ENCODE assay signal across 8 cellular contexts in genomic region chr7:5450549-5451327, GRCh38. TPM values are rescaled to one million over a fixed set of nuclear protein-coding genes. Genes with fewer than 3 reads are reported as not detected.
DNase-seq lines count a peak whose midpoint lies in the region; ATAC-seq, FAIRE-seq and TF ChIP-seq lines count a peak whose summit lies in the region.

No MANE protein-coding gene starts in this region.

- H4K20me1 ChIP-seq in SK-N-SH (ENCODE audit: insufficient read depth) (no peaks in the 10 kb centered on the region), K562 (replicated peaks; ENCODE audit: control insufficient read depth, insufficient read depth, low read length) (no peaks in the 10 kb centered on the region)

- no peak for TF ChIP-seq POLR2A in K562 (conservative IDR thresholded peaks at IDR 0.05)

- peak; percentile 84 for ATAC-seq in K562
- ATAC-seq in HG03045 (IDR thresholded peaks at IDR 0.05; ENCODE audit: unreplicated experiment), result no peak

- BruUV-seq in K562 (replicated peaks; lab: Mats Ljungman, UMichigan), result no TSS peak

- H3K9me2 ChIP-seq in SK-N-SH, result no peaks in the 10 kb centered on the region

- H2AFZ ChIP-seq in SK-N-SH (ENCODE audit: low read depth) (no peak overlapping the region), K562 (ENCODE audit: low read depth, low read length) (no peak overlapping the region)

- WGBS in SK-N-SH (ENCODE audit: low lambda C conversion rate), result 55% methylated on average over 14 of the region's 19 CpGs
- WGBS in K562 (ENCODE audit: insufficient coverage, low coverage, missing lambda C conversion rate), result 52% methylated on average over 13 of the region's 19 CpGs

- no peak for FAIRE-seq in K562 (lab: Jason Lieb, UNC)

- peaks cover 16% of the 10 kb centered on the region for H3F3A ChIP-seq in SK-N-SH (replicated peaks; ENCODE audit: insufficient read depth)

- no peak overlapping the region for H3K4me2 ChIP-seq in SK-N-SH
- no peak overlapping the region for H3K4me2 ChIP-seq in K562 (ENCODE audit: insufficient read depth, low read length)

- H3K27me3 ChIP-seq in SK-N-SH (ENCODE audit: insufficient read depth), result no peaks in the 10 kb centered on the region
- H3K27me3 ChIP-seq in K562 (ENCODE audit: control insufficient read depth in 2 of 2, insufficient read depth in 2 of 2, low read length in 2 of 2), result no peaks in the 10 kb centered on the region

- TF ChIP-seq EP300 in SK-N-SH (IDR thresholded peaks at IDR 0.05; ENCODE audit: borderline replicate concordance in 1 of 2, low read depth in 1 of 2, low read length in 1 of 2) (no peak), K562 (IDR thresholded peaks at IDR 0.05; ENCODE audit: low read length) (no peak)

- TF ChIP-seq RAD21 in SK-N-SH (IDR thresholded peaks at IDR 0.05; ENCODE audit: low read length) (peak; percentile 85), K562 (CRISPR knock-in tag; conservative IDR thresholded peaks at IDR 0.05 in 1 of 2, IDR thresholded peaks at IDR 0.05 in 1 of 2) (peak; percentile 67 to 85)

- H3K4me1 ChIP-seq in SK-N-SH (ENCODE audit: control insufficient read depth in 1 of 2, insufficient read depth in 2 of 2, low read depth in 1 of 2, low read length in 1 of 2) (peaks cover 0 to 3% of the 10 kb centered on the region in 2 experiments; a peak in 1 of 4 replicates), K562 (replicated peaks in 1 of 2; ENCODE audit: control insufficient read depth in 2 of 2, insufficient read depth in 2 of 2, low read length in 2 of 2) (peaks cover 19 to 52% of the 10 kb centered on the region in 2 experiments)

- no peak overlapping the region for H3K9ac ChIP-seq in SK-N-SH
- peak overlapping the region in 1 of 2 experiments; percentile 55; a peak in 1 of 4 replicates for H3K9ac ChIP-seq in K562 (ENCODE audit: insufficient read depth in 1 of 2, low read depth in 2 of 2, low read length in 2 of 2)

- intact Hi-C loops in K562 (cut with micrococcal nuclease), result loop anchor here (1.0 to 10.0 kb wide), 2 partner anchors 84 to 206 kb away; no protein-coding TSS in a partner anchor

- in situ Hi-C loops in GM13977 (cut with MboI; ENCODE audit: low pct_unique_long_range_greater_than_20kb, low sequenced_read_pairs, unreplicated experiment) (no loop called here), K562 (cut with MboI) (no loop called here)

- H3K27ac ChIP-seq in SK-N-SH (ENCODE audit: low read depth in 2 of 2, low read length in 1 of 2) (no peak overlapping the region), K562 (ENCODE audit: extremely low read depth, low read depth, low read length) (no peak overlapping the region)

- no peak for DNase-seq in AG04449 (ENCODE audit: low read depth, low spot score)
- peak; percentile 78 for DNase-seq in GM13977 (ENCODE audit: low spot score)
- peak; percentile 94 for DNase-seq in SK-N-SH
- peak; percentile 60 to 69 (median 66) for DNase-seq in K562 (ENCODE audit: extremely low read depth in 1 of 4, low spot score in 3 of 4)
- DNase-seq in iPS-NIHi7 (ENCODE audit: extremely low spot score), result peak; percentile 83
- DNase-seq in stimulated activated CD8-positive, alpha-beta memory T cell treated with anti-CD3 and anti-CD28 coated beads, Interleukin-15, amount 100 ng/mL, for 1 hour (ENCODE audit: low read depth), result peak; percentile 12
- no peak for DNase-seq in NCI-H2107 treated with DMSO at 0.1 percent for 48 hours (lab: John Stamatoyannopoulos, UW; ENCODE audit: unreplicated experiment)

- CTCF ChIA-PET in AG04449 (lab: Yijun Ruan, JAX) (interaction anchor here (0.7 to 5.7 kb wide), 8 partner anchors 20 to 659 kb away, joined by 3 to 63 read pairs (median 3); no protein-coding TSS in a partner anchor), SK-N-SH (lab: Yijun Ruan, JAX) (interaction anchor here (0.6 to 8.1 kb wide), 55 partner anchors 10 to 621 kb away, joined by 3 to 150 read pairs (median 4); partner anchors contain the start of gene WIPI2), K562 (lab: Yijun Ruan, JAX; ENCODE audit: low intra/inter-chr PET ratio) (interaction anchor here (0.6 to 1.5 kb wide), 2 partner anchors 54 to 85 kb away, joined by 4 to 8 read pairs; no protein-coding TSS in a partner anchor)

- no peaks in the 10 kb centered on the region for H3K9me1 ChIP-seq in K562 (ENCODE audit: control insufficient read depth, insufficient read depth, low read length)

- H3K79me2 ChIP-seq in SK-N-SH (ENCODE audit: insufficient read depth) (no peaks in the 10 kb centered on the region), K562 (ENCODE audit: control insufficient read depth, insufficient read depth, low read length) (no peaks in the 10 kb centered on the region)

- TF ChIP-seq CTCF in AG04449 (IDR thresholded peaks at IDR 0.05; ENCODE audit: insufficient read depth, low read length, missing control alignments), result peak; percentile 59
- peak; percentile 74 for TF ChIP-seq CTCF in GM13977 (IDR thresholded peaks at IDR 0.05; ENCODE audit: extremely low read depth, insufficient read depth, missing control alignments)
- TF ChIP-seq CTCF in SK-N-SH (IDR thresholded peaks at IDR 0.05), result peak; percentile 78
- peak; percentile 69 to 77 (median 75) for TF ChIP-seq CTCF in K562 (IDR thresholded peaks at IDR 0.05 in 2 of 3, conservative IDR thresholded peaks at IDR 0.05 in 1 of 3; ENCODE audit: insufficient read depth in 2 of 3, low read depth in 1 of 3, low read length in 3 of 3)

- H3K36me3 ChIP-seq in SK-N-SH (replicated peaks in 1 of 2; ENCODE audit: control insufficient read depth in 1 of 2, insufficient read depth in 2 of 2, low read length in 1 of 2) (no peaks in the 10 kb centered on the region), K562 (ENCODE audit: control insufficient read depth, insufficient read depth, low read length) (no peaks in the 10 kb centered on the region)

- POLR2A ChIA-PET in AG04449 (lab: Yijun Ruan, JAX), result interaction anchor here (0.6 to 1.9 kb wide), 5 partner anchors 14 to 234 kb away, joined by 3 to 7 read pairs (median 4); no protein-coding TSS in a partner anchor
- POLR2A ChIA-PET in SK-N-SH (lab: Yijun Ruan, JAX), result interaction anchor here (0.5 to 1.1 kb wide), 6 partner anchors 12 to 196 kb away, joined by 3 to 6 read pairs (median 4); partner anchors contain the start of gene TNRC18
- POLR2A ChIA-PET in K562 (lab: Yijun Ruan, JAX), result interaction anchor here (0.6 to 3.5 kb wide), 6 partner anchors 9 to 73 kb away, joined by 3 to 16 read pairs (median 4); partner anchors contain the start of gene TNRC18

- H3K4me3 ChIP-seq in AG04449 (ENCODE audit: low read depth, low read length) (no peak overlapping the region), SK-N-SH (ENCODE audit: low read depth in 2 of 2, low read length in 1 of 2) (no peak overlapping the region; a peak in 1 of 4 replicates), K562 (no peak overlapping the region)

- no peaks in the 10 kb centered on the region for H3K9me3 ChIP-seq in SK-N-SH
- H3K9me3 ChIP-seq in K562 (replicated peaks; ENCODE audit: control insufficient read depth, insufficient read depth, low read depth, low read length), result no peaks in the 10 kb centered on the region

TF ChIP-seq in SK-N-SH, 30 proteins besides CTCF, POLR2A, EP300 and RAD21 (continues in another document):
- TF ChIP-seq SMC3 (IDR thresholded peaks at IDR 0.05; ENCODE audit: low read depth, low read length), result peak; percentile 58

TF ChIP-seq in K562, 482 proteins besides CTCF, POLR2A, EP300 and RAD21 (continues in another document):
- TF ChIP-seq RFX1 (IDR thresholded peaks at IDR 0.05) (peak; percentile 96), MXI1 (IDR thresholded peaks at IDR 0.05; ENCODE audit: low read depth, low read length) (0 out of 2 replicates have a peak, but pooled peaks have one; percentile 35)
- TF ChIP-seq, protein P1, sequence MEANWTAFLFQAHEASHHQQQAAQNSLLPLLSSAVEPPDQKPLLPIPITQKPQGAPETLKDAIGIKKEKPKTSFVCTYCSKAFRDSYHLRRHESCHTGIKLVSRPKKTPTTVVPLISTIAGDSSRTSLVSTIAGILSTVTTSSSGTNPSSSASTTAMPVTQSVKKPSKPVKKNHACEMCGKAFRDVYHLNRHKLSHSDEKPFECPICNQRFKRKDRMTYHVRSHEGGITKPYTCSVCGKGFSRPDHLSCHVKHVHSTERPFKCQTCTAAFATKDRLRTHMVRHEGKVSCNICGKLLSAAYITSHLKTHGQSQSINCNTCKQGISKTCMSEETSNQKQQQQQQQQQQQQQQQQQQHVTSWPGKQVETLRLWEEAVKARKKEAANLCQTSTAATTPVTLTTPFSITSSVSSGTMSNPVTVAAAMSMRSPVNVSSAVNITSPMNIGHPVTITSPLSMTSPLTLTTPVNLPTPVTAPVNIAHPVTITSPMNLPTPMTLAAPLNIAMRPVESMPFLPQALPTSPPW (CRISPR knock-in tag; IDR thresholded peaks at IDR 0.05), result peak; percentile 58

RNA-seq across cellular contexts. Expression of gene TNRC18, which starts 27.1 kb away (rescaled TPM):
- 19.9 and 34.4 TPM in 2 replicates for polyA plus RNA-seq in SK-N-SH (2012; rRNA removed)
- polyA plus RNA-seq in SK-N-SH (2012; cell fraction: cytosol; rRNA removed), result 20.4 and 25.5 TPM in 2 replicates
- polyA plus RNA-seq in SK-N-SH (2012; cell fraction: nucleus; rRNA removed), result 78.0 and 126 TPM in 2 replicates
- total RNA-seq in K562 (2011; cell fraction: chromatin; rRNA removed; ENCODE audit: low replicate concordance), result 41.9 and 74.6 TPM in 2 replicates
- total RNA-seq in K562 (2011; cell fraction: nucleolus; rRNA removed), result 31.5 and 35.9 TPM in 2 replicates
- 35.6 and 54.7 TPM in 2 replicates for total RNA-seq in K562 (2011; cell fraction: nucleoplasm; rRNA removed)
- 14.3 and 18.0 TPM in 2 replicates for total RNA-seq in K562 (2014; rRNA removed)
- 10.8 and 12.1 TPM in 2 replicates for total RNA-seq in K562 (2014; rRNA removed; fragmentation: Illumina TruSeq; extraction: Trizol)
- total RNA-seq in K562 (2015; rRNA removed; fragmentation: Illumina TruSeq; extraction: Trizol), result 19.8 and 23.5 TPM in 2 replicates
- 29.8 and 43.2 TPM in 2 replicates for total RNA-seq in K562 (2021)
- polyA plus RNA-seq in K562 (2011; rRNA removed), result 3.2 and 4.2 TPM in 2 replicates
- polyA plus RNA-seq in K562 (2011; cell fraction: cytosol; rRNA removed), result 3.5 and 8.3 TPM in 2 replicates
- polyA plus RNA-seq in K562 (2011; cell fraction: nucleus; rRNA removed), result 12.6 and 17.1 TPM in 2 replicates
- 25.7 and 34.0 TPM in 2 replicates for polyA plus RNA-seq in K562 (2012)
- polyA plus RNA-seq in K562 (2014; fragmentation: Illumina TruSeq; extraction: Trizol), result 22.3 and 22.7 TPM in 2 replicates
- polyA plus RNA-seq in K562 (2014; fragmentation: Nextera tagmentation; extraction: Ambion mirVana), result under 1 TPM; 0.03 TPM
- 19.2 and 27.2 TPM in 2 replicates for polyA plus RNA-seq in K562 (2014; rRNA removed)
- polyA minus RNA-seq in K562 (2011; rRNA and poly(A)+ RNA removed), result 10.0 and 10.2 TPM in 2 replicates
- polyA minus RNA-seq in K562 (2011; cell fraction: cytosol; rRNA and poly(A)+ RNA removed), result 18.2 and 26.2 TPM in 2 replicates
- 11.3 and 12.7 TPM in 2 replicates for polyA minus RNA-seq in K562 (2011; cell fraction: nucleus; rRNA and poly(A)+ RNA removed)

Comparison
In these comparisons a context has a peak if more than half of its experiments do, and no peak if none do; other contexts are left out.
1. DNase-seq: peak in GM13977 (single experiment), SK-N-SH (single experiment), K562 (4 of 4), iPS-NIHi7 (single experiment) and stimulated activated CD8-positive, alpha-beta memory T cell treated with anti-CD3 and anti-CD28 coated beads, Interleukin-15, amount 100 ng/mL, for 1 hour (single experiment); none in AG04449 (single experiment) and NCI-H2107 treated with DMSO at 0.1 percent for 48 hours (single experiment).
2. Peak in every context shown above with its lines, with median percentiles within 50 percentile points of each other: CTCF ChIP-seq.